17 cellular contexts compared by ENCODE assay signal in the genomic region with DNA sequence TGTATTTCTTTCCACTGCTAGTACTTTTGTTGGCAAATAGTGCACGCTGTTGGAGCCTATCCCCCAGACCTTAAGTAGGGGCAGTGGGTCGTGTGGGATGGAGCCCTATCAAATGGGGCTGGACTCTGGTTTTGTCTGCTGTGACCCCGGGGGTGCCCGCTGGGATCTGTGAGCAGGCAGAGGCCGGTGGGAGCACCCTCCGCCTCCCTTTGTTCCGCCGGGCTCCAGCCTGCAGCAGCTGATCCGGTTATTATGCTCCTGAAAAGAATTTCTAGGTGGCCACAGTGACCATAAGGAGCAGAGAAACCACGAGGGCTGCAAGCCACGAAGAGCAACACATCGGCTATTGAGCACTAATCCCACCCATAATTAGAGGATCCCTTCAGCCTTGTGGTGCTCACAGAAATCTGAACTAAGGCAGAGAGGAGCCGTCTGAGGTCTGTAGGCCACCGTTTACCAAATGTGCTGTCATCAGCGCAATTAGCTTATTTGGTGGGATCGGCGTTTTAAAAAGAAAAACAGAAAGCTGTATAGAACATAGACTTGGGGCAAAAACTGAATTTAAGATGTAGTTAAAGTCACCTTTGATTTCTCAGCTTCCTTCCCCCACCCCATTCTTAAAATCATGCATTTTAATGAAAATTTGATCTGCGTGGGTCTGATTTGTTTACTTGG.
"Had no signal": no experiment of that assay in that cellular context is flagged by ENCODE, and none has a peak within 500 bp of the region (broad histone marks: within the 10 kb centered on the region; RNA-seq: fewer than 3 reads in every experiment).

No MANE protein-coding gene starts in this region.

- H3K27ac Mint-ChIP-seq: activated CD4-positive, alpha-beta T cell treated with anti-CD3 and anti-CD28 coated beads, Interleukin-2, amount 10 ng/mL, durations not matched to agents 7 days and 5 days; activated naive CD4-positive, alpha-beta T cell treated with anti-CD3 and anti-CD28 coated beads, Interleukin-2, amount 50 U/mL, for 24 hours; activated T-cell treated with anti-CD3 and anti-CD28 coated beads, Interleukin-2, amount 50 U/mL, for 24 hours; dendritic cell treated with granulocyte-macrophage colony-stimulating factor and Interleukin-4, amounts not matched to agents 40 ng/mL and 50 ng/mL, for 4 days; naive thymus-derived CD4-positive, alpha-beta T cell; stimulated activated effector memory CD8-positive, alpha-beta T cell treated with anti-CD3 and anti-CD28 coated beads, Interleukin-12 subunit alpha, Interleukin-12 subunit beta, amount 100 ng/mL, for 72 hours; T-helper 17 cell had no signal

- H3K4me1 Mint-ChIP-seq: activated CD4-positive, alpha-beta T cell treated with anti-CD3 and anti-CD28 coated beads, Interleukin-2, amount 10 ng/mL, durations not matched to agents 7 days and 5 days; activated naive CD4-positive, alpha-beta T cell treated with anti-CD3 and anti-CD28 coated beads, Interleukin-2, amount 50 U/mL, for 24 hours; stimulated activated effector memory CD8-positive, alpha-beta T cell treated with anti-CD3 and anti-CD28 coated beads, Interleukin-12 subunit alpha, Interleukin-12 subunit beta, amount 100 ng/mL, for 72 hours had no signal

- H3K36me3 Mint-ChIP-seq: activated naive CD4-positive, alpha-beta T cell treated with anti-CD3 and anti-CD28 coated beads, Interleukin-2, amount 50 U/mL, for 24 hours; naive thymus-derived CD4-positive, alpha-beta T cell; stimulated activated effector memory CD8-positive, alpha-beta T cell treated with anti-CD3 and anti-CD28 coated beads, Interleukin-12 subunit alpha, Interleukin-12 subunit beta, amount 100 ng/mL, for 72 hours had no signal

- H3K36me3 ChIP-seq: brain microvascular endothelial cell, lower lobe of right lung, ovary, tibial nerve had no signal

- H3K27me3 ChIP-seq: brain microvascular endothelial cell, ovary, tibial nerve had no signal

- DNase-seq: activated CD4-positive, alpha-beta T cell treated with anti-CD3 and anti-CD28 coated beads, Interleukin-2, amount 10 ng/mL, durations not matched to agents 7 days and 5 days; activated CD4-positive, CD25-positive, alpha-beta regulatory T cell; activated effector memory CD4-positive, alpha-beta T cell treated with Interleukin-2 at 50 U/mL for 16 hours; activated T-cell treated with anti-CD3 and anti-CD28 coated beads, Interleukin-2, amount 50 U/mL, for 24 hours; brain microvascular endothelial cell; lower lobe of right lung; midbrain; naive thymus-derived CD4-positive, alpha-beta T cell; ovary; T-helper 17 cell had no signal

- H3K4me3 ChIP-seq: lower lobe of right lung, ovary, skin epidermis, tibial nerve had no signal

- H3K4me3 Mint-ChIP-seq: activated CD4-positive, alpha-beta T cell treated with anti-CD3 and anti-CD28 coated beads, Interleukin-2, amount 10 ng/mL, durations not matched to agents 7 days and 5 days; activated naive CD4-positive, alpha-beta T cell treated with anti-CD3 and anti-CD28 coated beads, Interleukin-2, amount 50 U/mL, for 24 hours; activated T-cell treated with anti-CD3 and anti-CD28 coated beads, Interleukin-2, amount 50 U/mL, for 24 hours; dendritic cell treated with granulocyte-macrophage colony-stimulating factor and Interleukin-4, amounts not matched to agents 40 ng/mL and 50 ng/mL, for 4 days; naive thymus-derived CD4-positive, alpha-beta T cell; stimulated activated effector memory CD8-positive, alpha-beta T cell treated with anti-CD3 and anti-CD28 coated beads, Interleukin-12 subunit alpha, Interleukin-12 subunit beta, amount 100 ng/mL, for 72 hours; T-helper 17 cell had no signal

- H3K27me3 Mint-ChIP-seq: activated CD4-positive, alpha-beta T cell treated with anti-CD3 and anti-CD28 coated beads, Interleukin-2, amount 10 ng/mL, durations not matched to agents 7 days and 5 days; activated naive CD4-positive, alpha-beta T cell treated with anti-CD3 and anti-CD28 coated beads, Interleukin-2, amount 50 U/mL, for 24 hours; activated T-cell treated with anti-CD3 and anti-CD28 coated beads, Interleukin-2, amount 50 U/mL, for 24 hours; naive thymus-derived CD4-positive, alpha-beta T cell had no signal

- ATAC-seq: esophagus mucosa; naive thymus-derived CD4-positive, alpha-beta T cell; SK-N-SH treated with all-trans-retinoic acid at 6 μM for 48 hours; stimulated activated effector memory CD8-positive, alpha-beta T cell treated with anti-CD3 and anti-CD28 coated beads, Interleukin-12 subunit alpha, Interleukin-12 subunit beta, amount 100 ng/mL, for 72 hours; T-helper 17 cell had no signal

- H3K9me3 Mint-ChIP-seq: activated CD4-positive, alpha-beta T cell treated with anti-CD3 and anti-CD28 coated beads, Interleukin-2, amount 10 ng/mL, durations not matched to agents 7 days and 5 days; activated naive CD4-positive, alpha-beta T cell treated with anti-CD3 and anti-CD28 coated beads, Interleukin-2, amount 50 U/mL, for 24 hours; activated T-cell treated with anti-CD3 and anti-CD28 coated beads, Interleukin-2, amount 50 U/mL, for 24 hours; dendritic cell treated with granulocyte-macrophage colony-stimulating factor and Interleukin-4, amounts not matched to agents 40 ng/mL and 50 ng/mL, for 4 days had no signal
